11 cellular contexts compared by ENCODE assay signal in the genomic region with DNA sequence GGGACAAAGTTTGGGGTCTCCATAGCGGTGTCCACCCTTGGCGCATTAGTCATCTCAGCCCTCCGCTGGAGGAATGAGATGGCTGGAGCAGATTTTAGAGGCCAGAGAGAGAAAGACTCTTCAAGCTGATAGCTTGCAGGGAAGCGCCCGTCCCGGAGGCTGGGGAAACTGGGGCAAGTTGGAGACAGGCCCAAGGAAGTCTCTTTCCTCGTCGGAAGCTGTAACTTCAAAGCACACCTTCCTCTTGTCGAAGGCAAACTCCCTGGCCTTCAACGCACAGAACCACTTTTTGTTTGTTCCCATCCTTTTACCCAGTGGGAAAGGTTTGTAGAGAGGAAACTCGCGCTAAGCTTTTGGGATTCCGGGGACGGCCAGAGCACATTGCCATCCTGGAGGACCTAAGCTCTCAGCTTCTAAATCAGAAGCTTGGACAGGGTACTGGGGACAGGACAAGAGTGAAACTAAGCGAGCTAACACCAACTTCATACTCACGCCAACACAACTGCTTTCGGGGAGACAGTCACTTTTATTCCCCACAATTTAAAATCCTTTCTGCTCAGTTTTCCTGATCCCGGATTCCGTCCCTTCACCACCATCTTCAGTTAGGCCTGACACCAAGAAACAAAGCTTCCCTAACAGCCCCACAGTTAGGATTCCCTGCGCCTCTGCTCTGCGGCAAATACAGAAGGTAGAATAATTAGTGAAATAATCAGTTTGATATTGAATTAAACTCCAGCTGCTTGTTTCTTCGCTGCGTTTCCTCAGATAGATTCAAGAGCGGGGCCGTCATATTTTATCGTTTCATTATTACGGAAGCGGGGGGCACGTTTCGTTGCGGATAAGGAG. TPM values are rescaled to one million over a fixed set of nuclear protein-coding genes. Genes with fewer than 3 reads are reported as not detected.
DNase-seq lines count a peak whose midpoint lies in the region; ATAC-seq lines count a peak whose summit lies in the region.
"Had no signal": no experiment of that assay in that cellular context is flagged by ENCODE, and none has a peak within 500 bp of the region (broad histone marks: within the 10 kb centered on the region; RNA-seq: fewer than 3 reads in every experiment).

No MANE protein-coding gene starts in this region.

- H3K27ac ChIP-seq in mesodermal cell (ENCODE audit: low read depth, low read length, severe bottlenecking) = no peak overlapping the region
- H3K27ac ChIP-seq: SJSA1, transverse colon had no signal

- peak overlapping the region; percentile 63 for H3K4me3 ChIP-seq in adipocyte (ENCODE audit: low read length)
- peak overlapping the region; percentile 51 for H3K4me3 ChIP-seq in mesodermal cell (ENCODE audit: extremely low read depth, insufficient read depth, low read length, poor library complexity, severe bottlenecking)

- no peak overlapping the region for H3K9ac ChIP-seq in adipocyte (ENCODE audit: low read length)

- peaks cover 74% of the 10 kb centered on the region for H3K27me3 ChIP-seq in adipocyte (replicated peaks; ENCODE audit: control insufficient read depth, insufficient read depth, low read length)

- no peaks in the 10 kb centered on the region for H3K9me3 ChIP-seq in adipocyte (ENCODE audit: control insufficient read depth, low read length)
- H3K9me3 ChIP-seq in mesodermal cell (ENCODE audit: control insufficient read depth, low read length) = no peaks in the 10 kb centered on the region
- H3K9me3 ChIP-seq: SJSA1, transverse colon had no signal

- peak; percentile 26 for DNase-seq in stimulated activated CD4-positive, alpha-beta T cell treated with anti-CD3 and anti-CD28 coated beads, Interleukin-15, amount 100 ng/mL, for 24 hours
- DNase-seq in stimulated activated CD4-positive, alpha-beta T cell treated with anti-CD3 and anti-CD28 coated beads, Interleukin-4, amount 100 ng/mL, for 24 hours = no peak
- DNase-seq in adipocyte (ENCODE audit: low read depth) (peak; percentile 11), SK-N-DZ (ENCODE audit: low spot score) (no peak), GM19238 (ENCODE audit: insufficient read length, low spot score) (no peak), glomerular visceral epithelial cell (ENCODE audit: extremely low spot score) (no peak)
- DNase-seq: NCI-H146, transverse colon had no signal

- H3K36me3 ChIP-seq in adipocyte (ENCODE audit: control insufficient read depth, insufficient read depth, low read length, severe bottlenecking) = no peaks in the 10 kb centered on the region
- H3K36me3 ChIP-seq in mesodermal cell (ENCODE audit: control insufficient read depth, insufficient read depth, low read length) = no peaks in the 10 kb centered on the region
- H3K36me3 ChIP-seq: SJSA1, transverse colon had no signal

- H3K4me1 ChIP-seq in adipocyte (ENCODE audit: control insufficient read depth, insufficient read depth, low read length) = peaks cover 29% of the 10 kb centered on the region
- peaks cover 4% of the 10 kb centered on the region for H3K4me1 ChIP-seq in mesodermal cell (ENCODE audit: control insufficient read depth, insufficient read depth, low read length, poor library complexity, severe bottlenecking)

- no peak for ATAC-seq in HG03565 (IDR thresholded peaks at IDR 0.05; ENCODE audit: unreplicated experiment)

- WGBS in mesodermal cell (ENCODE audit: insufficient coverage in 2 of 2), 2 experiments = 3 to 12% methylated on average over 22 to 25 of the region's 31 CpGs

RNA-seq across cellular contexts. Expression of a gene that starts 1.1 kb away (rescaled TPM):
- 1.2 TPM for polyA plus RNA-seq in mesodermal cell (2013, experiment 1 of 2)
- 0.56 TPM for polyA plus RNA-seq in mesodermal cell (2013, experiment 2 of 2)
- 0.37 TPM in 1 of 2 replicates, not detected in the other for polyA plus RNA-seq in SK-N-DZ (2014; cell fraction: cytosol; rRNA removed)
- not detected in 2 replicates for polyA plus RNA-seq in SK-N-DZ (2014; cell fraction: nucleus; rRNA removed)

Comparison
In these comparisons a context has a peak if more than half of its experiments do, and no peak if none do; other contexts are left out.
1. DNase-seq: peak in stimulated activated CD4-positive, alpha-beta T cell treated with anti-CD3 and anti-CD28 coated beads, Interleukin-15, amount 100 ng/mL, for 24 hours (single experiment) and adipocyte (single experiment); none in stimulated activated CD4-positive, alpha-beta T cell treated with anti-CD3 and anti-CD28 coated beads, Interleukin-4, amount 100 ng/mL, for 24 hours (single experiment), SK-N-DZ (single experiment), GM19238 (single experiment) and glomerular visceral epithelial cell (single experiment).